Comparison of ENCODE assay signal across 24 cellular contexts in the genomic region with DNA sequence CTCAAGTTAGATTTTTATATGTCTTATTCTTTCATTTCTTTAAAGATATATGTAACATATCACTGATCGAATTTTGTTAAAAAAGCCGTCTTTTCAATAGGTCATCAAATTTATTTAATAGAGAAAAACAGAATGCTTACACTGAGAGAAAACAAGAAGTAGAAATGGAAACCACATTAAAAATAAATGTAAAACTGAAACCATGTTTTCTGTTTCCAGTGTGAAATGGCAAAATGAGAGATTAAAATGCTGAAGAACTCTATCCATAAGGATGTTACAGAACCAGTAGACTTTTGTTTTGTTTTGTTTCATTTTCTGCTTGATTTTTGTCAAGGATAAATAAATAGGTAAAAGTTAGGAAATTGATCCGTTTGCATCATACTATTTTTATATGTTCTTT.
"Had no signal": no experiment of that assay in that cellular context is flagged by ENCODE, and none has a peak within 500 bp of the region (broad histone marks: within the 10 kb centered on the region; RNA-seq: fewer than 3 reads in every experiment).

No MANE protein-coding gene starts in this region.

- H3K4me2 ChIP-seq: neural progenitor cell, smooth muscle cell had no signal

- ATAC-seq: activated CD4-positive, CD25-positive, alpha-beta regulatory T cell treated with anti-CD3 and anti-CD28 coated beads, Interleukin-2, amount 50 U/mL, for 24 hours; activated naive CD8-positive, alpha-beta T cell treated with anti-CD3 and anti-CD28 coated beads, Interleukin-2, amount 50 U/mL, for 24 hours; heart left ventricle; left ventricle myocardium superior; naive thymus-derived CD8-positive, alpha-beta T cell; stimulated activated naive B cell treated with anti-CD40 and anti-IgM and Interleukin-4, amounts not matched to agents 10 μg/mL and 1 μg/mL and 100 μg/mL, for 72 hours had no signal

- H2AFZ ChIP-seq: neural progenitor cell had no signal

- H3K4me1 ChIP-seq: neural progenitor cell, sigmoid colon, vagina had no signal

- FAIRE-seq: endometrium, islet of Langerhans had no signal

- H3K27me3 ChIP-seq: cardiac muscle cell, heart left ventricle, neural progenitor cell, sigmoid colon, vagina had no signal

- H3K9ac ChIP-seq: neural progenitor cell had no signal

- H3K9me3 ChIP-seq: heart left ventricle, sigmoid colon, vagina had no signal

- H3K4me3 ChIP-seq: cardiac muscle cell, heart left ventricle, neural progenitor cell, sigmoid colon, smooth muscle cell, vagina had no signal

- DNase-seq: activated CD4-positive, alpha-beta memory T cell treated with anti-CD3 and anti-CD28 coated beads, Interleukin-2, amount 10 ng/mL, durations not matched to agents 7 days and 5 days; activated CD4-positive, alpha-beta T cell treated with anti-CD3 and anti-CD28 coated beads, Interleukin-2, amount 10 ng/mL, durations not matched to agents 24 days and 14 days; activated gamma-delta T cell; activated naive CD4-positive, alpha-beta T cell treated with anti-CD3 and anti-CD28 coated beads, Interleukin-2, amount 50 U/mL, for 16 hours; activated naive CD8-positive, alpha-beta T cell treated with anti-CD3 and anti-CD28 coated beads, Interleukin-2, amount 50 U/mL, for 24 hours; activated T-cell treated with anti-CD3 and anti-CD28 coated beads for 4 hours; effector CD4-positive, alpha-beta T cell; heart left ventricle; left ventricle myocardium superior; mammary epithelial cell; naive thymus-derived CD8-positive, alpha-beta T cell; retina; sigmoid colon; stimulated activated CD4-positive, alpha-beta T cell treated with anti-CD3 and anti-CD28 coated beads, Interleukin-15, amount 100 ng/mL, for 24 hours; stimulated activated naive B cell treated with anti-CD40 and anti-IgM and Interleukin-4, amounts not matched to agents 10 μg/mL and 1 μg/mL and 100 μg/mL, for 72 hours; trophoblast cell had no signal

- H3K27ac ChIP-seq: cardiac muscle cell, heart left ventricle, neural progenitor cell, sigmoid colon, vagina, VCaP had no signal

- H3K36me3 ChIP-seq: cardiac muscle cell, heart left ventricle, neural progenitor cell, sigmoid colon, vagina had no signal
